In genomic region chr1:3910769-3911520, GRCh38 we compare ENCODE assay signal across 8 cellular contexts. TPM values are rescaled to one million over a fixed set of nuclear protein-coding genes. Genes with fewer than 3 reads are reported as not detected.
DNase-seq lines count a peak whose midpoint lies in the region; ATAC-seq and TF ChIP-seq lines count a peak whose summit lies in the region.

No MANE protein-coding gene starts in this region.

- H3K36me3 Mint-ChIP-seq in GM23338 (ENCODE audit: low read depth), result no peaks in the 10 kb centered on the region; the same call in 2 of the 3 replicates

- H3K4me1 ChIP-seq in GM23338 (ENCODE audit: insufficient read depth), result no peaks in the 10 kb centered on the region

- H3K27ac ChIP-seq in C4-2B, result no peak overlapping the region
- H3K27ac ChIP-seq in GM23338 (ENCODE audit: low read depth), result no peak overlapping the region

- H3K27ac Mint-ChIP-seq in GM23338, result no peak overlapping the region

- no peaks in the 10 kb centered on the region for H4K20me1 ChIP-seq in GM23338 (replicated peaks; ENCODE audit: insufficient read depth)

- peaks cover 5% of the 10 kb centered on the region; the same call in 2 of the 3 replicates for H3K9me3 Mint-ChIP-seq in GM23338

- no peak overlapping the region; the same call in 2 of the 3 replicates for H3K4me3 Mint-ChIP-seq in GM23338

- ATAC-seq in GM23338, result peak; percentile 91
- no peak for ATAC-seq in HG02970 (IDR thresholded peaks at IDR 0.05; ENCODE audit: low FRiP score, unreplicated experiment)

- no peaks in the 10 kb centered on the region for H3K36me3 ChIP-seq in GM23338 (ENCODE audit: insufficient read depth)

- DNase-seq in GM23338 (ENCODE audit: low spot score) (peak; percentile 78), NCI-H345 treated with DMSO at 0.1 percent for 48 hours (lab: John Stamatoyannopoulos, UW; ENCODE audit: unreplicated experiment) (peak; percentile 89), ecto neural progenitor cell (ENCODE audit: low spot score) (peak; percentile 91), lung microvascular endothelial cell (ENCODE audit: low read depth in 2 of 2) (peak; percentile 55 to 70)
- peak; percentile 54 to 67 for DNase-seq in activated CD4-positive, alpha-beta T cell treated with anti-CD3 and anti-CD28 coated beads, Interleukin-2, amount 50 U/mL, for 24 hours (ENCODE audit: low read depth in 1 of 2, low spot score in 1 of 2)
- peak; percentile 55 for DNase-seq in stimulated activated CD8-positive, alpha-beta memory T cell treated with anti-CD3 and anti-CD28 coated beads, Interleukin-15, amount 100 ng/mL, for 24 hours (ENCODE audit: low read depth)

- no peaks in the 10 kb centered on the region for H3K79me2 ChIP-seq in GM23338 (replicated peaks; ENCODE audit: insufficient read depth)

- no peaks in the 10 kb centered on the region for H3K27me3 ChIP-seq in GM23338 (ENCODE audit: insufficient read depth)

- TF ChIP-seq CTCF in C4-2B (conservative IDR thresholded peaks at IDR 0.05) (peak; percentile 92), GM23338 (conservative IDR thresholded peaks at IDR 0.05; ENCODE audit: low read depth in 2 of 2) (peak; percentile 49 to 77)

- no peaks in the 10 kb centered on the region for H3K9me2 ChIP-seq in GM23338 (ENCODE audit: insufficient read depth)

- no peak overlapping the region for H2AFZ ChIP-seq in GM23338

- no peak overlapping the region for H3K4me3 ChIP-seq in GM23338

- no peaks in the 10 kb centered on the region for H3F3A ChIP-seq in GM23338 (replicated peaks; ENCODE audit: low read depth)

- H3K4me1 Mint-ChIP-seq in GM23338, result peaks cover 12% of the 10 kb centered on the region; the same call in 2 of the 3 replicates

- no peak overlapping the region for H3K4me2 ChIP-seq in GM23338

- H3K27me3 Mint-ChIP-seq in GM23338 (ENCODE audit: insufficient read depth, low read depth, poor library complexity), result peaks cover 10% of the 10 kb centered on the region

TF ChIP-seq in GM23338, 12 proteins besides CTCF, POLR2A, EP300 and RAD21:
- no peak for TF ChIP-seq ZNF114 (CRISPR knock-in tag; IDR thresholded peaks at IDR 0.05)
- TF ChIP-seq ETS1 (IDR thresholded peaks at IDR 0.05), result no peak
- TF ChIP-seq EZH2phosphoT487 (IDR thresholded peaks at IDR 0.05; ENCODE audit: unreplicated experiment), result no peak
- no peak for TF ChIP-seq POLR2AphosphoS5 (IDR thresholded peaks at IDR 0.05; ENCODE audit: low read depth)
- TF ChIP-seq ZNF331 (CRISPR knock-in tag; IDR thresholded peaks at IDR 0.05; ENCODE audit: low read depth), result no peak
- no peak for TF ChIP-seq EZH2 (IDR thresholded peaks at IDR 0.05; ENCODE audit: low read depth, unreplicated experiment)
- TF ChIP-seq REST (IDR thresholded peaks at IDR 0.05; ENCODE audit: unreplicated experiment), result no peak
- no peak for TF ChIP-seq STAT1 (IDR thresholded peaks at IDR 0.05; ENCODE audit: unreplicated experiment)

RNA-seq across cellular contexts. Expression of gene C1orf174, which starts 10.9 kb away (rescaled TPM):
- 28.7 and 30.8 TPM in 2 replicates for total RNA-seq in GM23338 (2014; rRNA removed; shearing (Covaris generic))
- polyA plus RNA-seq in GM23338 (2016; fragmentation: Nextera tagmentation; extraction: Ambion mirVana), result 26.3 and 28.5 TPM in 2 replicates
- 22.4 and 24.0 TPM in 2 replicates for total RNA-seq in lung microvascular endothelial cell

RNA-seq across cellular contexts. Expression of gene DFFB, which starts 53.7 kb away (rescaled TPM):
- 12.6 and 18.1 TPM in 2 replicates for total RNA-seq in GM23338 (2014; rRNA removed; shearing (Covaris generic))
- 4.4 and 6.5 TPM in 2 replicates for polyA plus RNA-seq in GM23338 (2016; fragmentation: Nextera tagmentation; extraction: Ambion mirVana)
- total RNA-seq in lung microvascular endothelial cell, result 7.5 and 8.1 TPM in 2 replicates

RNA-seq across cellular contexts. Expression of gene CEP104, which starts 53.9 kb away (rescaled TPM):
- total RNA-seq in GM23338 (2014; rRNA removed; shearing (Covaris generic)), result 17.7 and 32.2 TPM in 2 replicates
- polyA plus RNA-seq in GM23338 (2016; fragmentation: Nextera tagmentation; extraction: Ambion mirVana), result 20.5 and 21.1 TPM in 2 replicates
- 12.6 and 18.7 TPM in 2 replicates for total RNA-seq in lung microvascular endothelial cell
